In the genomic region with DNA sequence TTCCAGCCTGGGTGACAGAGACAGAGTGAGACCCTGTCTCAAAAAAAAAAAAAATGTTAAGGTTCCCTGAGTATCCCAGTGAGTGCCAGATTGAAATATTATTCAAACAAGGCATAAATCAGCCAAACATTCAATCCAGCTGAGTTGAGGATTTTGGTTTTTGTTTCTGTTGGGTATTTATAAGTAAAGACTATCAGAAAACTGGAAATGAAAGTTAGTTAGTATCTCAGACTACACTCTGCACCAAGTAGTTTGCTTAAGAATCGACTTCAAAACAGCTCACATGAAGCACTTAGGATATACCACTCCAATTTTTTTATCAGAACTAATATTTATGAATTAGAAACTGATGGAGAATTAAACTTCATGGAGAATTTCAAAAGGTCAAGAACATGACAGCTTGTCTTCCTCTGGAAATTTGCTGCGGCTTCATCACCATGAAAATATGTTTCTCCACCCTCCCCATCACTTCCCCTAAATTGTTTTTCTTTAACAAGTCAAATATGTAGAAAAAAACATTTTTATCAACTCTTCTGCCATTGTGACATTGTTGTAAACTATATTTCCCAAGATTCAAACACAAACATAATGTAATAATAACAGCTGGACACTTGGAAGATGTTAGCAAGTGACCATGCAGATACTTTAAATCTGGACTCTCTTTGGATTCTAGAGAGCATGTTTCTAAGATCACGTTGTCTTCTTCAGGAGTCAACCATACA, we compare ENCODE assay signal across 12 cellular contexts.
DNase-seq lines count a peak whose midpoint lies in the region; ATAC-seq and TF ChIP-seq lines count a peak whose summit lies in the region.
"Had no signal": no experiment of that assay in that cellular context is flagged by ENCODE, and none has a peak within 500 bp of the region (broad histone marks: within the 10 kb centered on the region; RNA-seq: fewer than 3 reads in every experiment).

No MANE protein-coding gene starts in this region.

- H3K27me3 Mint-ChIP-seq in CD14-positive monocyte (ENCODE audit: low read depth in 3 of 3): peaks cover 0 to 1% (median 0%) of the 10 kb centered on the region in 3 donors
- H3K27me3 Mint-ChIP-seq in CD8-positive, alpha-beta memory T cell: no peaks in the 10 kb centered on the region
- H3K27me3 Mint-ChIP-seq: activated naive CD4-positive, alpha-beta T cell treated with anti-CD3 and anti-CD28 coated beads, Interleukin-2, amount 10 ng/mL, durations not matched to agents 7 days and 5 days had no signal

- no peak for TF ChIP-seq CTCF in CD14-positive monocyte (IDR thresholded peaks at IDR 0.05)
- TF ChIP-seq CTCF in sigmoid colon (IDR thresholded peaks at IDR 0.05): no peak

- CTCF ChIA-PET in CD8-positive, alpha-beta memory T cell (lab: Charles Lee): interaction anchor here (1.2 kb wide), 1 partner anchor 20 kb away, joined by 4 read pairs; no protein-coding TSS in a partner anchor

- no peak for TF ChIP-seq EP300 in sigmoid colon (IDR thresholded peaks at IDR 0.05)

- peak; percentile 56 for ATAC-seq in GM21515 (IDR thresholded peaks at IDR 0.05; ENCODE audit: unreplicated experiment)

- POLR2A ChIA-PET in CD8-positive, alpha-beta memory T cell (lab: Charles Lee): no interaction called here

- H3K27ac ChIP-seq in sigmoid colon: peak overlapping the region in 1 of 4 donors; percentile 32
- H3K27ac ChIP-seq in CD8-positive, alpha-beta memory T cell (ENCODE audit: low read depth, low read length): no peak overlapping the region
- H3K27ac ChIP-seq: neutrophil, tibial nerve had no signal

- peak overlapping the region in 1 of 2 donors; percentile 39 for H3K4me3 Mint-ChIP-seq in CD14-positive monocyte
- no peak overlapping the region for H3K4me3 Mint-ChIP-seq in CD8-positive, alpha-beta memory T cell
- H3K4me3 Mint-ChIP-seq: activated naive CD4-positive, alpha-beta T cell treated with anti-CD3 and anti-CD28 coated beads, Interleukin-2, amount 10 ng/mL, durations not matched to agents 7 days and 5 days had no signal

- H3K36me3 ChIP-seq in sigmoid colon: no peaks in the 10 kb centered on the region
- no peaks in the 10 kb centered on the region for H3K36me3 ChIP-seq in CD8-positive, alpha-beta memory T cell (ENCODE audit: insufficient read depth, low read length)
- H3K36me3 ChIP-seq: HAP-1, neutrophil, tibial nerve had no signal

- TF ChIP-seq POLR2A in sigmoid colon (IDR thresholded peaks at IDR 0.05): no peak

- 40 to 58% methylated on average over 3 of the region's 3 CpGs for WGBS in sigmoid colon, 2 donors

- intact Hi-C loops in CD14-positive monocyte (cut with micrococcal nuclease): no loop called here
- intact Hi-C loops in sigmoid colon (cut with DNase I): no loop called here

- DNase-seq in CD14-positive monocyte (ENCODE audit: low spot score): no peak
- DNase-seq in MV-4-11 (lab: John Stamatoyannopoulos, UW): peak; percentile 49
- peak; percentile 7 for DNase-seq in germinal center (ENCODE audit: low spot score)
- no peak for DNase-seq in A172 (ENCODE audit: low spot score)
- DNase-seq in activated CD8-positive, alpha-beta memory T cell treated with anti-CD3 and anti-CD28 coated beads for 24 hours: no peak
- DNase-seq in sigmoid colon: no peak
- DNase-seq in CD8-positive, alpha-beta memory T cell: no peak
- DNase-seq: activated naive CD4-positive, alpha-beta T cell treated with anti-CD3 and anti-CD28 coated beads, Interleukin-2, amount 10 ng/mL, durations not matched to agents 7 days and 5 days had no signal

- H3K4me1 ChIP-seq in sigmoid colon: no peaks in the 10 kb centered on the region
- no peaks in the 10 kb centered on the region for H3K4me1 ChIP-seq in CD8-positive, alpha-beta memory T cell (ENCODE audit: insufficient read depth, low read length)
- H3K4me1 ChIP-seq: HAP-1, tibial nerve had no signal

- peaks cover 0 to 5% (median 0%) of the 10 kb centered on the region in 7 donors for H3K9me3 Mint-ChIP-seq in CD14-positive monocyte
- H3K9me3 Mint-ChIP-seq in CD8-positive, alpha-beta memory T cell: no peaks in the 10 kb centered on the region

- H3K4me3 ChIP-seq in sigmoid colon: no peak overlapping the region
- no peak overlapping the region for H3K4me3 ChIP-seq in CD8-positive, alpha-beta memory T cell (ENCODE audit: low read length)
- H3K4me3 ChIP-seq: HAP-1, tibial nerve had no signal

- H3K27me3 ChIP-seq in sigmoid colon: no peaks in the 10 kb centered on the region
- no peaks in the 10 kb centered on the region for H3K27me3 ChIP-seq in CD8-positive, alpha-beta memory T cell (ENCODE audit: insufficient read depth, low read length, poor library complexity, severe bottlenecking)
- H3K27me3 ChIP-seq: neutrophil, tibial nerve had no signal

- peak overlapping the region; percentile 7 to 86 (median 68) for H3K27ac Mint-ChIP-seq in CD14-positive monocyte
- H3K27ac Mint-ChIP-seq in CD8-positive, alpha-beta memory T cell: no peak overlapping the region

- no peaks in the 10 kb centered on the region for H3K9me3 ChIP-seq in sigmoid colon
- H3K9me3 ChIP-seq in CD8-positive, alpha-beta memory T cell (ENCODE audit: low read length): no peaks in the 10 kb centered on the region
- H3K9me3 ChIP-seq: HAP-1, neutrophil, tibial nerve had no signal

- peaks cover 34% of the 10 kb centered on the region for H3K4me1 Mint-ChIP-seq in CD14-positive monocyte
- peaks cover 4 to 10% (median 8%) of the 10 kb centered on the region in 3 donors for H3K4me1 Mint-ChIP-seq in CD8-positive, alpha-beta memory T cell

- H3K36me3 Mint-ChIP-seq in CD14-positive monocyte: no peaks in the 10 kb centered on the region
- H3K36me3 Mint-ChIP-seq in CD8-positive, alpha-beta memory T cell: no peaks in the 10 kb centered on the region
- H3K36me3 Mint-ChIP-seq: activated naive CD4-positive, alpha-beta T cell treated with anti-CD3 and anti-CD28 coated beads, Interleukin-2, amount 10 ng/mL, durations not matched to agents 7 days and 5 days had no signal

Comparison
In these comparisons a context has a peak if more than half of its experiments do, and no peak if none do; other contexts are left out.
1. DNase-seq: peak in MV-4-11 (single experiment) and germinal center (single experiment); none in CD14-positive monocyte (single experiment), A172 (single experiment), activated CD8-positive, alpha-beta memory T cell treated with anti-CD3 and anti-CD28 coated beads for 24 hours (single experiment), sigmoid colon (single experiment) and CD8-positive, alpha-beta memory T cell (0 of 5).
2. H3K27ac Mint-ChIP-seq: peak in CD14-positive monocyte (7 of 7); none in CD8-positive, alpha-beta memory T cell (0 of 8).